Comparison of ENCODE assay signal across 1 cellular context in genomic region chr7:35038340-35038738, GRCh38.
TF ChIP-seq lines count a peak whose summit lies in the region.

No MANE protein-coding gene starts in this region.

TF ChIP-seq in GM23338, 12 proteins besides CTCF, POLR2A, EP300 and RAD21 (continued from another document):
- TF ChIP-seq ZNF331 (CRISPR knock-in tag; IDR thresholded peaks at IDR 0.05; ENCODE audit: low read depth): no peak
- no peak for TF ChIP-seq ZNF114 (CRISPR knock-in tag; IDR thresholded peaks at IDR 0.05)
- TF ChIP-seq ETS1 (IDR thresholded peaks at IDR 0.05): no peak
